11 cellular contexts compared by ENCODE assay signal in the genomic region with DNA sequence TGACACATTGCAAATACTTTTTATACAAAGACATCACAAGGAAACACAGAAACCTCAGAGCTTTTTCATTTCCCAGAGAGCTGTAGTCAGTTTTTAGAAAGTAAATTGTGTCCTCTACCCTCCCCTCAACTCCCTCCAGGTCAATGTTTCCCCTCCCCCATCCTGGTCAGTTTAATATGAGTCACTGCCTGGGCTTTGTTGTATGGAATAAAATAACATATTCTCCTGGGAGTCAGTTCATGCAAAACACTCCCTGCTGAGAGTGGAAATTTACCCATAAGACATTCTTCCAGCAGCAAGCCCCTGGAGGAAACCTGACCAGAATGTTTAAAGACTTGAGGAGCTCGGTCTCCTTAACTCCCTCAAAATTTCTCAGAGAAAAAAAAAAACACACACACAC.
A peak's percentile ranks its signal among the peaks of the same experiment; 100 is the strongest.
DNase-seq lines count a peak whose midpoint lies in the region; ATAC-seq, FAIRE-seq and TF ChIP-seq lines count a peak whose summit lies in the region.
"Had no signal": no experiment of that assay in that cellular context is flagged by ENCODE, and none has a peak within 500 bp of the region (broad histone marks: within the 10 kb centered on the region; RNA-seq: fewer than 3 reads in every experiment).

No MANE protein-coding gene starts in this region.

- H3K4me1 Mint-ChIP-seq in brain (peaks cover 51% of the 10 kb centered on the region), natural killer cell (no peaks in the 10 kb centered on the region)

- H3K36me3 Mint-ChIP-seq in brain (no peaks in the 10 kb centered on the region), natural killer cell (no peaks in the 10 kb centered on the region)

- H3K27ac Mint-ChIP-seq in brain = peak overlapping the region in 4 of 5 experiments; percentile 36 to 97 (median 80)
- no peak overlapping the region for H3K27ac Mint-ChIP-seq in natural killer cell

- H3K4me1 ChIP-seq in left ventricle myocardium inferior (peaks cover 40% of the 10 kb centered on the region), right atrium auricular region (peaks cover 0 to 28% of the 10 kb centered on the region in 2 donors)

- no peak for ATAC-seq in natural killer cell

- H3K27me3 Mint-ChIP-seq in brain (no peaks in the 10 kb centered on the region), natural killer cell (ENCODE audit: low read depth in 2 of 2) (no peaks in the 10 kb centered on the region)

- peak overlapping the region; percentile 72 for H3K27ac ChIP-seq in left ventricle myocardium inferior (replicated peaks)
- H3K27ac ChIP-seq in right atrium auricular region = no peak overlapping the region

- DNase-seq in left ventricle myocardium inferior (no peak), right atrium auricular region (ENCODE audit: low spot score) (no peak), kidney glomerular epithelial cell (lab: John Stamatoyannopoulos, UW) (peak; percentile 7), natural killer cell (no peak), RCC 7860 (ENCODE audit: low spot score) (no peak), NCI-H146 (lab: John Stamatoyannopoulos, UW) (no peak), HK-2 (ENCODE audit: unreplicated experiment) (no peak)
- DNase-seq: NCI-H2081; stimulated activated naive CD4-positive, alpha-beta T cell had no signal

- H3K27me3 ChIP-seq in left ventricle myocardium inferior (ENCODE audit: low read depth) (no peaks in the 10 kb centered on the region), right atrium auricular region (no peaks in the 10 kb centered on the region)

- H3K9me3 Mint-ChIP-seq in brain = peaks cover 0 to 11% (median 0%) of the 10 kb centered on the region in 5 experiments
- peaks cover 0 to 4% of the 10 kb centered on the region in 2 donors for H3K9me3 Mint-ChIP-seq in natural killer cell

- no peak for FAIRE-seq in RCC 7860 (lab: Jason Lieb, UNC)
- FAIRE-seq: islet of Langerhans had no signal

- H3K9me3 ChIP-seq in left ventricle myocardium inferior (replicated peaks) (no peaks in the 10 kb centered on the region), right atrium auricular region (no peaks in the 10 kb centered on the region)

- H3K4me3 ChIP-seq in left ventricle myocardium inferior = no peak overlapping the region
- H3K4me3 ChIP-seq in right atrium auricular region = no peak overlapping the region

- H3K36me3 ChIP-seq in left ventricle myocardium inferior (no peaks in the 10 kb centered on the region), right atrium auricular region (no peaks in the 10 kb centered on the region)

- TF ChIP-seq CTCF in left ventricle myocardium inferior (IDR thresholded peaks at IDR 0.05; ENCODE audit: borderline replicate concordance) (no peak), right atrium auricular region (IDR thresholded peaks at IDR 0.05) (no peak), brain (conservative IDR thresholded peaks at IDR 0.05) (no peak), natural killer cell (IDR thresholded peaks at IDR 0.05) (no peak)

- intact Hi-C loops in left ventricle myocardium inferior (cut with micrococcal nuclease) (no loop called here), natural killer cell (cut with micrococcal nuclease) (no loop called here)

- H3K4me3 Mint-ChIP-seq in brain (peak overlapping the region in 2 of 5 experiments; percentile 48 to 55), natural killer cell (no peak overlapping the region)

Comparison
In these comparisons a context has a peak if more than half of its experiments do, and no peak if none do; other contexts are left out.
1. H3K27ac Mint-ChIP-seq: peak in brain (4 of 5); none in natural killer cell (0 of 2).